Comparison of ENCODE assay signal across 1 cellular context in genomic region chr7:6159097-6159483, GRCh38.
TF ChIP-seq lines count a peak whose summit lies in the region.

No MANE protein-coding gene starts in this region.

TF ChIP-seq in SK-N-SH treated with all-trans-retinoic acid at 6 μM for 48 hours, 23 proteins besides CTCF, POLR2A, EP300 and RAD21 (continued from another document):
- TF ChIP-seq, protein P1, sequence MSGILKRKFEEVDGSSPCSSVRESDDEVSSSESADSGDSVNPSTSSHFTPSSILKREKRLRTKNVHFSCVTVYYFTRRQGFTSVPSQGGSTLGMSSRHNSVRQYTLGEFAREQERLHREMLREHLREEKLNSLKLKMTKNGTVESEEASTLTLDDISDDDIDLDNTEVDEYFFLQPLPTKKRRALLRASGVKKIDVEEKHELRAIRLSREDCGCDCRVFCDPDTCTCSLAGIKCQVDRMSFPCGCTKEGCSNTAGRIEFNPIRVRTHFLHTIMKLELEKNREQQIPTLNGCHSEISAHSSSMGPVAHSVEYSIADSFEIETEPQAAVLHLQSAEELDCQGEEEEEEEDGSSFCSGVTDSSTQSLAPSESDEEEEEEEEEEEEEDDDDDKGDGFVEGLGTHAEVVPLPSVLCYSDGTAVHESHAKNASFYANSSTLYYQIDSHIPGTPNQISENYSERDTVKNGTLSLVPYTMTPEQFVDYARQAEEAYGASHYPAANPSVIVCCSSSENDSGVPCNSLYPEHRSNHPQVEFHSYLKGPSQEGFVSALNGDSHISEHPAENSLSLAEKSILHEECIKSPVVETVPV (CRISPR knock-in tag; IDR thresholded peaks at IDR 0.05) = no peak
- TF ChIP-seq ARNTL (CRISPR knock-in tag; IDR thresholded peaks at IDR 0.05; ENCODE audit: borderline replicate concordance, low read depth) = no peak
- TF ChIP-seq ISL1 (CRISPR knock-in tag; IDR thresholded peaks at IDR 0.05) = no peak
- no peak for TF ChIP-seq TSHZ2 (CRISPR knock-in tag; IDR thresholded peaks at IDR 0.05)
- TF ChIP-seq OSR1 (CRISPR knock-in tag; IDR thresholded peaks at IDR 0.05) = no peak
